20 cellular contexts compared by ENCODE assay signal in the genomic region with DNA sequence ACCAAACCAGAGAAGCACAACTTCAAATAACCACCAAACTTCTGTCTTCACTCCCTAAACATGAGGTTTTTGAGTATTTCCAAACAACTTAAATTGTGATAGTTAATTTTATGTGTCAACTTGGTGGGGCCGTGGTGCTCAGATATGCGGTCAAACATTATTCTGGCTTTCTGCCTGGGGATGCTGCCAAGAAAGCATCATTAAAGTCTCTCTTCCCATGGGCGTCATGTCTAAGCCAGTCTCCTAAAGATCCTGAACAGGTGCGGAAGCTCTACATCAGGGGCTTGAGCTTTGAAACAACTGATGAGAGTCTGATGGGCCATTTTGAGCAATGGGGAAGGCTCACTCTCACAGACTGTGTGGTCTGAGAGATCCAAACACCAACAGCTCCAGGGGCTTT. TPM values are rescaled to one million over a fixed set of nuclear protein-coding genes. Genes with fewer than 3 reads are reported as not detected.
"Had no signal": no experiment of that assay in that cellular context is flagged by ENCODE, and none has a peak within 500 bp of the region (broad histone marks: within the 10 kb centered on the region; RNA-seq: fewer than 3 reads in every experiment).

No MANE protein-coding gene starts in this region.

- H3K9me3 Mint-ChIP-seq: type B pancreatic cell had no signal

- H3K36me3 Mint-ChIP-seq: activated naive CD4-positive, alpha-beta T cell treated with anti-CD3 and anti-CD28 coated beads, Interleukin-2, amount 10 ng/mL, durations not matched to agents 7 days and 5 days; natural killer cell treated with Interleukin-12 subunit alpha and Interleukin-12 subunit beta and Interleukin-15 and Interleukin-18, amount 100 ng/mL, for 72 hours; type B pancreatic cell had no signal

- H3K27ac ChIP-seq: coronary artery had no signal

- ATAC-seq: activated T-helper 17 cell treated with anti-CD3 and anti-CD28 coated beads, Interleukin-2, amount 50 U/mL, for 72 hours; left lobe of liver; mucosa of descending colon; natural killer cell treated with Interleukin-12 subunit alpha and Interleukin-12 subunit beta and Interleukin-15 and Interleukin-18, amount 100 ng/mL, for 72 hours; sciatic nerve; T-helper 17 cell had no signal

- H3K4me3 Mint-ChIP-seq: activated naive CD4-positive, alpha-beta T cell treated with anti-CD3 and anti-CD28 coated beads, Interleukin-2, amount 10 ng/mL, durations not matched to agents 7 days and 5 days; activated T-helper 17 cell treated with anti-CD3 and anti-CD28 coated beads, Interleukin-2, amount 50 U/mL, for 72 hours; natural killer cell treated with Interleukin-12 subunit alpha and Interleukin-12 subunit beta and Interleukin-15 and Interleukin-18, amount 100 ng/mL, for 72 hours; T-helper 17 cell; type B pancreatic cell had no signal

- DNase-seq: activated CD4-positive, alpha-beta T cell treated with anti-CD3 and anti-CD28 coated beads, Interleukin-2, amount 50 U/mL, for 1 hour; activated CD4-positive, CD25-positive, alpha-beta regulatory T cell; activated naive CD4-positive, alpha-beta T cell treated with anti-CD3 and anti-CD28 coated beads, Interleukin-2, amount 10 ng/mL, durations not matched to agents 7 days and 5 days; activated T-cell treated with anti-CD3 and anti-CD28 coated beads for 4 hours; central memory CD4-positive, alpha-beta T cell; effector CD4-positive, alpha-beta T cell; mammary epithelial cell; mucosa of descending colon; stimulated activated CD4-positive, alpha-beta T cell treated with anti-CD3 and anti-CD28 coated beads, Interleukin-12 subunit alpha, Interleukin-12 subunit beta, amount 100 ng/mL, for 4 hours; stimulated activated naive CD4-positive, alpha-beta T cell treated with Interleukin-2 at 50 U/mL for 16 hours; T-helper 17 cell had no signal

- H3K9me3 ChIP-seq: mucosa of descending colon had no signal

- H3K4me1 Mint-ChIP-seq: activated naive CD4-positive, alpha-beta T cell treated with anti-CD3 and anti-CD28 coated beads, Interleukin-2, amount 10 ng/mL, durations not matched to agents 7 days and 5 days; activated T-helper 17 cell treated with anti-CD3 and anti-CD28 coated beads, Interleukin-2, amount 50 U/mL, for 72 hours; T-helper 17 cell had no signal

- H3K27me3 Mint-ChIP-seq: activated naive CD4-positive, alpha-beta T cell treated with anti-CD3 and anti-CD28 coated beads, Interleukin-2, amount 10 ng/mL, durations not matched to agents 7 days and 5 days; type B pancreatic cell had no signal

- H3K27ac Mint-ChIP-seq: activated naive CD4-positive, alpha-beta T cell treated with anti-CD3 and anti-CD28 coated beads, Interleukin-2, amount 10 ng/mL, durations not matched to agents 7 days and 5 days; activated T-helper 17 cell treated with anti-CD3 and anti-CD28 coated beads, Interleukin-2, amount 50 U/mL, for 72 hours; natural killer cell treated with Interleukin-12 subunit alpha and Interleukin-12 subunit beta and Interleukin-15 and Interleukin-18, amount 100 ng/mL, for 72 hours; T-helper 17 cell; type B pancreatic cell had no signal

- H3K4me3 ChIP-seq: coronary artery, mucosa of descending colon had no signal

RNA-seq across cellular contexts. Expression of a gene that starts 24.1 kb away (rescaled TPM):
- total RNA-seq: activated CD8-positive, alpha-beta memory T cell treated with anti-CD3 and anti-CD28 coated beads for 36 hours; activated T-helper 17 cell treated with anti-CD3 and anti-CD28 coated beads, Interleukin-2, amount 50 U/mL, for 72 hours; endothelial cell of umbilical vein; natural killer cell treated with Interleukin-12 subunit alpha and Interleukin-12 subunit beta and Interleukin-15 and Interleukin-18, amount 100 ng/mL, for 72 hours; pulmonary artery endothelial cell; T-helper 17 cell had no signal
- polyA plus RNA-seq: endothelial cell of umbilical vein, mammary epithelial cell had no signal
